Comparison of ENCODE assay signal across 1 cellular context in the genomic region with DNA sequence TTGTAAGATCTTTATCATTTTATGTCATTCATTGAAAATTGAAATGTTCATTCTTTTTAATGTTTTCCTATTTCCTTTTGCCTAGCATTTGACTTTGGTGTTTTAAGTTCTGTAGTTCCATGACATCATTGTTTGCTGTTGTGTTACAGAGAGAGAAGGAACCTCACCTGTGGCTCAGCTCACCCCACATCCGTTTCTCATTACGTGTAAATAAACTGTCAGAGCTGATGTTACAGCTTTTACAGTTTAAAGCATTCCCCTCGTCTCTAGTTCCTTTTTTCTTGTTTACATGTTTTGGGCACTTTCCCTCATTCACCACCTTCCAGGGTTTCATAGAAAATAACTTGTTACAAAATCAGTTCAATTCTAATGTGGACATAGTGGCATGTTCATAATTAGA.
TF ChIP-seq lines count a peak whose summit lies in the region.

No MANE protein-coding gene starts in this region.

TF ChIP-seq in GM12878, 131 proteins besides CTCF, POLR2A, EP300 and RAD21 (continued from another document and continues in another):
- TF ChIP-seq, protein P1, sequence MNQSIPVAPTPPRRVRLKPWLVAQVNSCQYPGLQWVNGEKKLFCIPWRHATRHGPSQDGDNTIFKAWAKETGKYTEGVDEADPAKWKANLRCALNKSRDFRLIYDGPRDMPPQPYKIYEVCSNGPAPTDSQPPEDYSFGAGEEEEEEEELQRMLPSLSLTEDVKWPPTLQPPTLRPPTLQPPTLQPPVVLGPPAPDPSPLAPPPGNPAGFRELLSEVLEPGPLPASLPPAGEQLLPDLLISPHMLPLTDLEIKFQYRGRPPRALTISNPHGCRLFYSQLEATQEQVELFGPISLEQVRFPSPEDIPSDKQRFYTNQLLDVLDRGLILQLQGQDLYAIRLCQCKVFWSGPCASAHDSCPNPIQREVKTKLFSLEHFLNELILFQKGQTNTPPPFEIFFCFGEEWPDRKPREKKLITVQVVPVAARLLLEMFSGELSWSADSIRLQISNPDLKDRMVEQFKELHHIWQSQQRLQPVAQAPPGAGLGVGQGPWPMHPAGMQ (IDR thresholded peaks at IDR 0.05; ENCODE audit: borderline replicate concordance) = no peak
- no peak for TF ChIP-seq RCOR1 (conservative IDR thresholded peaks at IDR 0.05; ENCODE audit: low read depth, low read length)
- TF ChIP-seq PAX8 (IDR thresholded peaks at IDR 0.05) = no peak
- no peak for TF ChIP-seq SMAD5 (IDR thresholded peaks at IDR 0.05; ENCODE audit: low read depth)
- TF ChIP-seq ZNF217 (IDR thresholded peaks at IDR 0.05) = peak; percentile 54; the same call in 1 of the 2 replicates
- TF ChIP-seq KAT2A (conservative IDR thresholded peaks at IDR 0.05; ENCODE audit: control insufficient read depth, low read depth, low read length) = no peak
- TF ChIP-seq, protein P2, sequence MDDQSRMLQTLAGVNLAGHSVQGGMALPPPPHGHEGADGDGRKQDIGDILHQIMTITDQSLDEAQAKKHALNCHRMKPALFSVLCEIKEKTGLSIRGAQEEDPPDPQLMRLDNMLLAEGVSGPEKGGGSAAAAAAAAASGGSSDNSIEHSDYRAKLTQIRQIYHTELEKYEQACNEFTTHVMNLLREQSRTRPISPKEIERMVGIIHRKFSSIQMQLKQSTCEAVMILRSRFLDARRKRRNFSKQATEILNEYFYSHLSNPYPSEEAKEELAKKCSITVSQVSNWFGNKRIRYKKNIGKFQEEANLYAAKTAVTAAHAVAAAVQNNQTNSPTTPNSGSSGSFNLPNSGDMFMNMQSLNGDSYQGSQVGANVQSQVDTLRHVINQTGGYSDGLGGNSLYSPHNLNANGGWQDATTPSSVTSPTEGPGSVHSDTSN (IDR thresholded peaks at IDR 0.05; ENCODE audit: insufficient replicate concordance, low read depth, low read length) = no peak
- TF ChIP-seq ETV6 (conservative IDR thresholded peaks at IDR 0.05 in 1 of 2, IDR thresholded peaks at IDR 0.05 in 1 of 2; ENCODE audit: borderline replicate concordance in 1 of 2, low read depth in 1 of 2) = no peak
- TF ChIP-seq NFIC (IDR thresholded peaks at IDR 0.05; ENCODE audit: low read depth, low read length) = no peak
- no peak for TF ChIP-seq KDM1A (IDR thresholded peaks at IDR 0.05; ENCODE audit: borderline replicate concordance)
- TF ChIP-seq, protein P3, sequence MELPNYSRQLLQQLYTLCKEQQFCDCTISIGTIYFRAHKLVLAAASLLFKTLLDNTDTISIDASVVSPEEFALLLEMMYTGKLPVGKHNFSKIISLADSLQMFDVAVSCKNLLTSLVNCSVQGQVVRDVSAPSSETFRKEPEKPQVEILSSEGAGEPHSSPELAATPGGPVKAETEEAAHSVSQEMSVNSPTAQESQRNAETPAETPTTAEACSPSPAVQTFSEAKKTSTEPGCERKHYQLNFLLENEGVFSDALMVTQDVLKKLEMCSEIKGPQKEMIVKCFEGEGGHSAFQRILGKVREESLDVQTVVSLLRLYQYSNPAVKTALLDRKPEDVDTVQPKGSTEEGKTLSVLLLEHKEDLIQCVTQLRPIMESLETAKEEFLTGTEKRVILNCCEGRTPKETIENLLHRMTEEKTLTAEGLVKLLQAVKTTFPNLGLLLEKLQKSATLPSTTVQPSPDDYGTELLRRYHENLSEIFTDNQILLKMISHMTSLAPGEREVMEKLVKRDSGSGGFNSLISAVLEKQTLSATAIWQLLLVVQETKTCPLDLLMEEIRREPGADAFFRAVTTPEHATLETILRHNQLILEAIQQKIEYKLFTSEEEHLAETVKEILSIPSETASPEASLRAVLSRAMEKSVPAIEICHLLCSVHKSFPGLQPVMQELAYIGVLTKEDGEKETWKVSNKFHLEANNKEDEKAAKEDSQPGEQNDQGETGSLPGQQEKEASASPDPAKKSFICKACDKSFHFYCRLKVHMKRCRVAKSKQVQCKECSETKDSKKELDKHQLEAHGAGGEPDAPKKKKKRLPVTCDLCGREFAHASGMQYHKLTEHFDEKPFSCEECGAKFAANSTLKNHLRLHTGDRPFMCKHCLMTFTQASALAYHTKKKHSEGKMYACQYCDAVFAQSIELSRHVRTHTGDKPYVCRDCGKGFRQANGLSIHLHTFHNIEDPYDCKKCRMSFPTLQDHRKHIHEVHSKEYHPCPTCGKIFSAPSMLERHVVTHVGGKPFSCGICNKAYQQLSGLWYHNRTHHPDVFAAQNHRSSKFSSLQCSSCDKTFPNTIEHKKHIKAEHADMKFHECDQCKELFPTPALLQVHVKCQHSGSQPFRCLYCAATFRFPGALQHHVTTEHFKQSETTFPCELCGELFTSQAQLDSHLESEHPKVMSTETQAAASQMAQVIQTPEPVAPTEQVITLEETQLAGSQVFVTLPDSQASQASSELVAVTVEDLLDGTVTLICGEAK (IDR thresholded peaks at IDR 0.05; ENCODE audit: borderline replicate concordance) = peak; percentile 57; the same call in 1 of the 2 replicates
- TF ChIP-seq LARP7 (IDR thresholded peaks at IDR 0.05) = no peak
- peak; percentile 8; the same call in 1 of the 2 replicates for TF ChIP-seq ZNF24 (IDR thresholded peaks at IDR 0.05)
- TF ChIP-seq IKZF2 (IDR thresholded peaks at IDR 0.05) = peak; percentile 52 to 64; a peak in 3 of 4 replicates
- no peak for TF ChIP-seq BMI1 (IDR thresholded peaks at IDR 0.05; ENCODE audit: borderline replicate concordance)
- TF ChIP-seq STAT1 (conservative IDR thresholded peaks at IDR 0.05) = no peak
- TF ChIP-seq, protein P4, sequence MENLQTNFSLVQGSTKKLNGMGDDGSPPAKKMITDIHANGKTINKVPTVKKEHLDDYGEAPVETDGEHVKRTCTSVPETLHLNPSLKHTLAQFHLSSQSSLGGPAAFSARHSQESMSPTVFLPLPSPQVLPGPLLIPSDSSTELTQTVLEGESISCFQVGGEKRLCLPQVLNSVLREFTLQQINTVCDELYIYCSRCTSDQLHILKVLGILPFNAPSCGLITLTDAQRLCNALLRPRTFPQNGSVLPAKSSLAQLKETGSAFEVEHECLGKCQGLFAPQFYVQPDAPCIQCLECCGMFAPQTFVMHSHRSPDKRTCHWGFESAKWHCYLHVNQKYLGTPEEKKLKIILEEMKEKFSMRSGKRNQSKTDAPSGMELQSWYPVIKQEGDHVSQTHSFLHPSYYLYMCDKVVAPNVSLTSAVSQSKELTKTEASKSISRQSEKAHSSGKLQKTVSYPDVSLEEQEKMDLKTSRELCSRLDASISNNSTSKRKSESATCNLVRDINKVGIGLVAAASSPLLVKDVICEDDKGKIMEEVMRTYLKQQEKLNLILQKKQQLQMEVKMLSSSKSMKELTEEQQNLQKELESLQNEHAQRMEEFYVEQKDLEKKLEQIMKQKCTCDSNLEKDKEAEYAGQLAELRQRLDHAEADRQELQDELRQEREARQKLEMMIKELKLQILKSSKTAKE (IDR thresholded peaks at IDR 0.05; ENCODE audit: low read depth, poor library complexity, severe bottlenecking) = peak; percentile 53
- no peak for TF ChIP-seq ZZZ3 (IDR thresholded peaks at IDR 0.05; ENCODE audit: control insufficient read depth, insufficient read length, low read depth)
- TF ChIP-seq EED (IDR thresholded peaks at IDR 0.05; ENCODE audit: low read depth) = no peak
- no peak for TF ChIP-seq SIN3A (IDR thresholded peaks at IDR 0.05; ENCODE audit: low read depth, low read length)
- TF ChIP-seq CBX3 (IDR thresholded peaks at IDR 0.05; ENCODE audit: borderline replicate concordance, low read depth) = no peak
- no peak for TF ChIP-seq ZSCAN29 (IDR thresholded peaks at IDR 0.05)
- TF ChIP-seq RB1 (IDR thresholded peaks at IDR 0.05; ENCODE audit: borderline replicate concordance) = no peak
- no peak for TF ChIP-seq ZNF384 (IDR thresholded peaks at IDR 0.05; ENCODE audit: borderline replicate concordance, low read depth, low read length)
- no peak; the same call in 1 of the 2 replicates for TF ChIP-seq BCL11A (IDR thresholded peaks at IDR 0.05; ENCODE audit: low read depth, low read length)
- no peak for TF ChIP-seq GABPA (IDR thresholded peaks at IDR 0.05; ENCODE audit: low read depth)
- no peak for TF ChIP-seq JUND (IDR thresholded peaks at IDR 0.05; ENCODE audit: low read depth, low read length)
- no peak for TF ChIP-seq RBBP5 (conservative IDR thresholded peaks at IDR 0.05)
- TF ChIP-seq, protein P5, sequence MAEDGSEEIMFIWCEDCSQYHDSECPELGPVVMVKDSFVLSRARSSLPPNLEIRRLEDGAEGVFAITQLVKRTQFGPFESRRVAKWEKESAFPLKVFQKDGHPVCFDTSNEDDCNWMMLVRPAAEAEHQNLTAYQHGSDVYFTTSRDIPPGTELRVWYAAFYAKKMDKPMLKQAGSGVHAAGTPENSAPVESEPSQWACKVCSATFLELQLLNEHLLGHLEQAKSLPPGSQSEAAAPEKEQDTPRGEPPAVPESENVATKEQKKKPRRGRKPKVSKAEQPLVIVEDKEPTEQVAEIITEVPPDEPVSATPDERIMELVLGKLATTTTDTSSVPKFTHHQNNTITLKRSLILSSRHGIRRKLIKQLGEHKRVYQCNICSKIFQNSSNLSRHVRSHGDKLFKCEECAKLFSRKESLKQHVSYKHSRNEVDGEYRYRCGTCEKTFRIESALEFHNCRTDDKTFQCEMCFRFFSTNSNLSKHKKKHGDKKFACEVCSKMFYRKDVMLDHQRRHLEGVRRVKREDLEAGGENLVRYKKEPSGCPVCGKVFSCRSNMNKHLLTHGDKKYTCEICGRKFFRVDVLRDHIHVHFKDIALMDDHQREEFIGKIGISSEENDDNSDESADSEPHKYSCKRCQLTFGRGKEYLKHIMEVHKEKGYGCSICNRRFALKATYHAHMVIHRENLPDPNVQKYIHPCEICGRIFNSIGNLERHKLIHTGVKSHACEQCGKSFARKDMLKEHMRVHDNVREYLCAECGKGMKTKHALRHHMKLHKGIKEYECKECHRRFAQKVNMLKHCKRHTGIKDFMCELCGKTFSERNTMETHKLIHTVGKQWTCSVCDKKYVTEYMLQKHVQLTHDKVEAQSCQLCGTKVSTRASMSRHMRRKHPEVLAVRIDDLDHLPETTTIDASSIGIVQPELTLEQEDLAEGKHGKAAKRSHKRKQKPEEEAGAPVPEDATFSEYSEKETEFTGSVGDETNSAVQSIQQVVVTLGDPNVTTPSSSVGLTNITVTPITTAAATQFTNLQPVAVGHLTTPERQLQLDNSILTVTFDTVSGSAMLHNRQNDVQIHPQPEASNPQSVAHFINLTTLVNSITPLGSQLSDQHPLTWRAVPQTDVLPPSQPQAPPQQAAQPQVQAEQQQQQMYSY (CRISPR knock-in tag; IDR thresholded peaks at IDR 0.05) = no peak
- TF ChIP-seq, protein P6, sequence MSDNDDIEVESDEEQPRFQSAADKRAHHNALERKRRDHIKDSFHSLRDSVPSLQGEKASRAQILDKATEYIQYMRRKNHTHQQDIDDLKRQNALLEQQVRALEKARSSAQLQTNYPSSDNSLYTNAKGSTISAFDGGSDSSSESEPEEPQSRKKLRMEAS (IDR thresholded peaks at IDR 0.05; ENCODE audit: low read depth, low read length) = no peak
- TF ChIP-seq, protein P7, sequence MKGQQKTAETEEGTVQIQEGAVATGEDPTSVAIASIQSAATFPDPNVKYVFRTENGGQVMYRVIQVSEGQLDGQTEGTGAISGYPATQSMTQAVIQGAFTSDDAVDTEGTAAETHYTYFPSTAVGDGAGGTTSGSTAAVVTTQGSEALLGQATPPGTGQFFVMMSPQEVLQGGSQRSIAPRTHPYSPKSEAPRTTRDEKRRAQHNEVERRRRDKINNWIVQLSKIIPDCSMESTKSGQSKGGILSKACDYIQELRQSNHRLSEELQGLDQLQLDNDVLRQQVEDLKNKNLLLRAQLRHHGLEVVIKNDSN (IDR thresholded peaks at IDR 0.05; ENCODE audit: borderline replicate concordance, extremely low read length, insufficient read depth, low read depth, low read length) = no peak
- no peak for TF ChIP-seq CHD1 (IDR thresholded peaks at IDR 0.05; ENCODE audit: low read depth, low read length)
- TF ChIP-seq TAF1 (IDR thresholded peaks at IDR 0.05; ENCODE audit: borderline replicate concordance, low read depth, low read length) = no peak
- TF ChIP-seq ZNF207 (IDR thresholded peaks at IDR 0.05; ENCODE audit: borderline replicate concordance) = no peak
- no peak for TF ChIP-seq MYC (IDR thresholded peaks at IDR 0.05; ENCODE audit: insufficient read depth, insufficient read length, insufficient replicate concordance, low read length, severe bottlenecking)
- no peak for TF ChIP-seq ZNF274 (IDR thresholded peaks at IDR 0.05; ENCODE audit: insufficient read depth, insufficient read length)
- no peak for TF ChIP-seq MYB (IDR thresholded peaks at IDR 0.05; ENCODE audit: borderline replicate concordance, low read depth, low read length)
- TF ChIP-seq, protein P8, sequence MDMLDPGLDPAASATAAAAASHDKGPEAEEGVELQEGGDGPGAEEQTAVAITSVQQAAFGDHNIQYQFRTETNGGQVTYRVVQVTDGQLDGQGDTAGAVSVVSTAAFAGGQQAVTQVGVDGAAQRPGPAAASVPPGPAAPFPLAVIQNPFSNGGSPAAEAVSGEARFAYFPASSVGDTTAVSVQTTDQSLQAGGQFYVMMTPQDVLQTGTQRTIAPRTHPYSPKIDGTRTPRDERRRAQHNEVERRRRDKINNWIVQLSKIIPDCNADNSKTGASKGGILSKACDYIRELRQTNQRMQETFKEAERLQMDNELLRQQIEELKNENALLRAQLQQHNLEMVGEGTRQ (IDR thresholded peaks at IDR 0.05; ENCODE audit: borderline replicate concordance, low read depth, low read length) = no peak
- TF ChIP-seq, protein P9, sequence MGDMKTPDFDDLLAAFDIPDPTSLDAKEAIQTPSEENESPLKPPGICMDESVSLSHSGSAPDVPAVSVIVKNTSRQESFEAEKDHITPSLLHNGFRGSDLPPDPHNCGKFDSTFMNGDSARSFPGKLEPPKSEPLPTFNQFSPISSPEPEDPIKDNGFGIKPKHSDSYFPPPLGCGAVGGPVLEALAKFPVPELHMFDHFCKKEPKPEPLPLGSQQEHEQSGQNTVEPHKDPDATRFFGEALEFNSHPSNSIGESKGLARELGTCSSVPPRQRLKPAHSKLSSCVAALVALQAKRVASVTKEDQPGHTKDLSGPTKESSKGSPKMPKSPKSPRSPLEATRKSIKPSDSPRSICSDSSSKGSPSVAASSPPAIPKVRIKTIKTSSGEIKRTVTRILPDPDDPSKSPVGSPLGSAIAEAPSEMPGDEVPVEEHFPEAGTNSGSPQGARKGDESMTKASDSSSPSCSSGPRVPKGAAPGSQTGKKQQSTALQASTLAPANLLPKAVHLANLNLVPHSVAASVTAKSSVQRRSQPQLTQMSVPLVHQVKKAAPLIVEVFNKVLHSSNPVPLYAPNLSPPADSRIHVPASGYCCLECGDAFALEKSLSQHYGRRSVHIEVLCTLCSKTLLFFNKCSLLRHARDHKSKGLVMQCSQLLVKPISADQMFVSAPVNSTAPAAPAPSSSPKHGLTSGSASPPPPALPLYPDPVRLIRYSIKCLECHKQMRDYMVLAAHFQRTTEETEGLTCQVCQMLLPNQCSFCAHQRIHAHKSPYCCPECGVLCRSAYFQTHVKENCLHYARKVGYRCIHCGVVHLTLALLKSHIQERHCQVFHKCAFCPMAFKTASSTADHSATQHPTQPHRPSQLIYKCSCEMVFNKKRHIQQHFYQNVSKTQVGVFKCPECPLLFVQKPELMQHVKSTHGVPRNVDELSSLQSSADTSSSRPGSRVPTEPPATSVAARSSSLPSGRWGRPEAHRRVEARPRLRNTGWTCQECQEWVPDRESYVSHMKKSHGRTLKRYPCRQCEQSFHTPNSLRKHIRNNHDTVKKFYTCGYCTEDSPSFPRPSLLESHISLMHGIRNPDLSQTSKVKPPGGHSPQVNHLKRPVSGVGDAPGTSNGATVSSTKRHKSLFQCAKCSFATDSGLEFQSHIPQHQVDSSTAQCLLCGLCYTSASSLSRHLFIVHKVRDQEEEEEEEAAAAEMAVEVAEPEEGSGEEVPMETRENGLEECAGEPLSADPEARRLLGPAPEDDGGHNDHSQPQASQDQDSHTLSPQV (IDR thresholded peaks at IDR 0.05) = no peak
- TF ChIP-seq TCF12 (IDR thresholded peaks at IDR 0.05; ENCODE audit: low read depth, low read length) = no peak
- TF ChIP-seq NFXL1 (IDR thresholded peaks at IDR 0.05; ENCODE audit: borderline replicate concordance) = no peak
- TF ChIP-seq HDGF (IDR thresholded peaks at IDR 0.05) = no peak
